ENCODE assay signal across 23 cellular contexts in the genomic region with DNA sequence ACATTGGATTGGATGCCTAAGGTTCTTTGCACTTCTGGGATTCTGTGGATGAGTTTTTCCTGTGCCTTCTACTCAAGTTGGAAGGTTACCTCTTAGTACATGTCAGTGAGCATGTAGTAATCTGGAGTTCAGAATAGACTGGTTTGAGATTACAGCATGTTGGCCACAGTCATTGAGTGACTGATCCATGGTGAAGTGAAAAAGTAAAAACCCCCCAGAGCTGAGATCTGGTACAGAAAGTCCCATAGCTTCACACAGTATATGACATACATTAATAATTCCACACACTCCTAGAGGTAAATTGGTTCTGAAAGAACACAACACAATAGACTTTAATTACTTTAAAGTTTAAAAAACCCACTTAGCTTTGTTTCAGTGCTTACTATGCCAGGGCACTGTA. TPM values are rescaled to one million over a fixed set of nuclear protein-coding genes. Genes with fewer than 3 reads are reported as not detected.
A peak's percentile ranks its signal among the peaks of the same experiment; 100 is the strongest.
DNase-seq lines count a peak whose midpoint lies in the region; ATAC-seq, FAIRE-seq and TF ChIP-seq lines count a peak whose summit lies in the region.
"Had no signal": no experiment of that assay in that cellular context is flagged by ENCODE, and none has a peak within 500 bp of the region (broad histone marks: within the 10 kb centered on the region; RNA-seq: fewer than 3 reads in every experiment).

No MANE protein-coding gene starts in this region.

- peaks cover 5% of the 10 kb centered on the region for H3K36me3 Mint-ChIP-seq in activated naive CD8-positive, alpha-beta T cell treated with anti-CD3 and anti-CD28 coated beads, Interleukin-2, amount 50 U/mL, for 24 hours (ENCODE audit: low read depth)
- no peaks in the 10 kb centered on the region for H3K36me3 Mint-ChIP-seq in activated naive CD8-positive, alpha-beta T cell treated with anti-CD3 and anti-CD28 coated beads for 36 hours
- no peaks in the 10 kb centered on the region for H3K36me3 Mint-ChIP-seq in stimulated activated naive CD8-positive, alpha-beta T cell treated with anti-CD3 and anti-CD28 coated beads, Interleukin-15, Interleukin-2, amounts not matched to agents 100 ng/mL and 50 ng/mL, for 24 hours (ENCODE audit: low read depth)

- H3K4me1 ChIP-seq in pancreas (no peaks in the 10 kb centered on the region), foreskin keratinocyte (no peaks in the 10 kb centered on the region)
- H3K4me1 ChIP-seq: right atrium auricular region, SJSA1, upper lobe of right lung had no signal

- H3K27me3 Mint-ChIP-seq in activated naive CD8-positive, alpha-beta T cell treated with anti-CD3 and anti-CD28 coated beads, Interleukin-2, amount 50 U/mL, for 24 hours, result no peaks in the 10 kb centered on the region
- H3K27me3 Mint-ChIP-seq in activated naive CD8-positive, alpha-beta T cell treated with anti-CD3 and anti-CD28 coated beads for 36 hours, result no peaks in the 10 kb centered on the region
- no peaks in the 10 kb centered on the region for H3K27me3 Mint-ChIP-seq in stimulated activated naive CD8-positive, alpha-beta T cell treated with anti-CD3 and anti-CD28 coated beads, Interleukin-15, Interleukin-2, amounts not matched to agents 100 ng/mL and 50 ng/mL, for 24 hours

- H3K9me3 Mint-ChIP-seq in activated naive CD8-positive, alpha-beta T cell treated with anti-CD3 and anti-CD28 coated beads, Interleukin-2, amount 50 U/mL, for 24 hours, result peaks cover 11% of the 10 kb centered on the region
- H3K9me3 Mint-ChIP-seq in activated naive CD8-positive, alpha-beta T cell treated with anti-CD3 and anti-CD28 coated beads for 36 hours, result peaks cover 11% of the 10 kb centered on the region
- peaks cover 5% of the 10 kb centered on the region for H3K9me3 Mint-ChIP-seq in stimulated activated naive CD8-positive, alpha-beta T cell treated with anti-CD3 and anti-CD28 coated beads, Interleukin-15, Interleukin-2, amounts not matched to agents 100 ng/mL and 50 ng/mL, for 24 hours

- TF ChIP-seq CTCF in pancreas (IDR thresholded peaks at IDR 0.05) (no peak), foreskin keratinocyte (conservative IDR thresholded peaks at IDR 0.05) (no peak)

- H3K4me1 Mint-ChIP-seq in activated naive CD8-positive, alpha-beta T cell treated with anti-CD3 and anti-CD28 coated beads, Interleukin-2, amount 50 U/mL, for 24 hours, result peaks cover 19% of the 10 kb centered on the region
- peaks cover 3% of the 10 kb centered on the region for H3K4me1 Mint-ChIP-seq in activated naive CD8-positive, alpha-beta T cell treated with anti-CD3 and anti-CD28 coated beads for 36 hours
- peaks cover 17% of the 10 kb centered on the region for H3K4me1 Mint-ChIP-seq in stimulated activated naive CD8-positive, alpha-beta T cell treated with anti-CD3 and anti-CD28 coated beads, Interleukin-15, Interleukin-2, amounts not matched to agents 100 ng/mL and 50 ng/mL, for 24 hours (ENCODE audit: low read depth)

- H3K27ac ChIP-seq in pancreas (no peak overlapping the region), foreskin keratinocyte (no peak overlapping the region)
- H3K27ac ChIP-seq: C4-2B, cardiac muscle cell, right atrium auricular region, SJSA1, upper lobe of right lung, WERI-Rb-1 had no signal

- no peak for FAIRE-seq in pancreas (lab: Jason Lieb, UNC)

- H3K27me3 ChIP-seq in pancreas, result peaks cover 0 to 3% (median 0%) of the 10 kb centered on the region in 4 donors
- H3K27me3 ChIP-seq in foreskin keratinocyte, result peaks cover 22% of the 10 kb centered on the region
- H3K27me3 ChIP-seq: cardiac muscle cell, right atrium auricular region, upper lobe of right lung had no signal

- ATAC-seq in activated naive CD8-positive, alpha-beta T cell treated with anti-CD3 and anti-CD28 coated beads, Interleukin-2, amount 50 U/mL, for 24 hours, result peak; percentile 59
- peak; percentile 73 for ATAC-seq in GM21619 (IDR thresholded peaks at IDR 0.05; ENCODE audit: unreplicated experiment)
- peak; percentile 68 for ATAC-seq in HG03095 (IDR thresholded peaks at IDR 0.05; ENCODE audit: unreplicated experiment)
- no peak for ATAC-seq in pancreas
- no peak for ATAC-seq in foreskin keratinocyte
- ATAC-seq: upper lobe of right lung had no signal

- peak overlapping the region; percentile 24 for H3K27ac Mint-ChIP-seq in activated naive CD8-positive, alpha-beta T cell treated with anti-CD3 and anti-CD28 coated beads, Interleukin-2, amount 50 U/mL, for 24 hours
- no peak overlapping the region for H3K27ac Mint-ChIP-seq in activated naive CD8-positive, alpha-beta T cell treated with anti-CD3 and anti-CD28 coated beads for 36 hours
- peak overlapping the region; percentile 64 for H3K27ac Mint-ChIP-seq in stimulated activated naive CD8-positive, alpha-beta T cell treated with anti-CD3 and anti-CD28 coated beads, Interleukin-15, Interleukin-2, amounts not matched to agents 100 ng/mL and 50 ng/mL, for 24 hours

- no peaks in the 10 kb centered on the region for H3K9me3 ChIP-seq in pancreas
- H3K9me3 ChIP-seq: SJSA1, upper lobe of right lung had no signal

- intact Hi-C loops in pancreas (cut with DNase I), result no loop called here

- no peak overlapping the region for H3K4me3 ChIP-seq in pancreas
- H3K4me3 ChIP-seq: cardiac muscle cell, right atrium auricular region, SJSA1, upper lobe of right lung had no signal

- no peak overlapping the region for H3K4me3 Mint-ChIP-seq in activated naive CD8-positive, alpha-beta T cell treated with anti-CD3 and anti-CD28 coated beads, Interleukin-2, amount 50 U/mL, for 24 hours
- H3K4me3 Mint-ChIP-seq in activated naive CD8-positive, alpha-beta T cell treated with anti-CD3 and anti-CD28 coated beads for 36 hours, result no peak overlapping the region
- no peak overlapping the region for H3K4me3 Mint-ChIP-seq in stimulated activated naive CD8-positive, alpha-beta T cell treated with anti-CD3 and anti-CD28 coated beads, Interleukin-15, Interleukin-2, amounts not matched to agents 100 ng/mL and 50 ng/mL, for 24 hours

- no peaks in the 10 kb centered on the region for H3K36me3 ChIP-seq in pancreas
- H3K36me3 ChIP-seq: cardiac muscle cell, right atrium auricular region, SJSA1, upper lobe of right lung, WERI-Rb-1 had no signal

- DNase-seq in activated naive CD8-positive, alpha-beta T cell treated with anti-CD3 and anti-CD28 coated beads, Interleukin-2, amount 50 U/mL, for 24 hours, result no peak
- DNase-seq in activated naive CD8-positive, alpha-beta T cell treated with anti-CD3 and anti-CD28 coated beads for 36 hours, result no peak
- DNase-seq in pancreas (no peak), foreskin keratinocyte (no peak), NCI-H2227 (lab: John Stamatoyannopoulos, UW; ENCODE audit: unreplicated experiment) (no peak)
- DNase-seq: activated gamma-delta T cell; amniotic stem cell; erythroblast; GF-D8; GOT3; NCI-H1417; nucleus accumbens; stimulated activated naive CD4-positive, alpha-beta T cell treated with Interleukin-2 at 50 U/mL for 16 hours; T-helper 2 cell; upper lobe of right lung; WERI-Rb-1 had no signal

RNA-seq across cellular contexts. Expression of a gene that starts 11.9 kb away (rescaled TPM):
- 100 to 1,000 TPM; 749 TPM for total RNA-seq in activated naive CD8-positive, alpha-beta T cell treated with anti-CD3 and anti-CD28 coated beads for 36 hours
- 10 to 100 TPM; 51.5 to 75.6 (median 63.5) TPM for total RNA-seq in pancreas
- 1 to 10 TPM; 6.3 to 9.1 TPM for polyA plus RNA-seq in pancreas
- total RNA-seq in foreskin keratinocyte, result 372 and 386 TPM in 2 replicates
- polyA plus RNA-seq in foreskin keratinocyte, result 74.0 and 87.4 TPM in 2 replicates

RNA-seq across cellular contexts. Expression of a gene that starts 59.4 kb away (rescaled TPM):
- 10 to 100 TPM; 14.0 to 15.8 TPM for total RNA-seq in activated naive CD8-positive, alpha-beta T cell treated with anti-CD3 and anti-CD28 coated beads for 36 hours
- total RNA-seq in pancreas, result 1 to 10 TPM in 5 of 6 donors, under 1 TPM in 1; 0.51 to 5.5 (median 1.8) TPM
- 1 to 10 TPM; 1.4 to 2.3 TPM for polyA plus RNA-seq in pancreas
- 20.8 and 24.7 TPM in 2 replicates for total RNA-seq in foreskin keratinocyte
- 17.1 and 20.7 TPM in 2 replicates for polyA plus RNA-seq in foreskin keratinocyte

Comparison
In these comparisons a context has a peak if more than half of its experiments do, and no peak if none do; other contexts are left out.
1. ATAC-seq: peak in activated naive CD8-positive, alpha-beta T cell treated with anti-CD3 and anti-CD28 coated beads, Interleukin-2, amount 50 U/mL, for 24 hours (single experiment), GM21619 (single experiment) and HG03095 (single experiment); none in pancreas (0 of 4) and foreskin keratinocyte (single experiment).